ENCODE assay signal across 8 cellular contexts in genomic region chr3:196518999-196519737, GRCh38. TPM values are rescaled to one million over a fixed set of nuclear protein-coding genes. Genes with fewer than 3 reads are reported as not detected.
A peak's percentile ranks its signal among the peaks of the same experiment; 100 is the strongest.
DNase-seq lines count a peak whose midpoint lies in the region; ATAC-seq, FAIRE-seq and TF ChIP-seq lines count a peak whose summit lies in the region.
"Had no signal": no experiment of that assay in that cellular context is flagged by ENCODE, and none has a peak within 500 bp of the region (broad histone marks: within the 10 kb centered on the region; RNA-seq: fewer than 3 reads in every experiment).

No MANE protein-coding gene starts in this region.

- peak; percentile 88 for TF ChIP-seq RAD21 in HepG2 (CRISPR knock-in tag; IDR thresholded peaks at IDR 0.05)

- TF ChIP-seq POLR2A in breast epithelium (IDR thresholded peaks at IDR 0.05) (no peak), HepG2 (IDR thresholded peaks at IDR 0.05; ENCODE audit: insufficient read depth in 1 of 2, low read depth in 2 of 2, low read length in 2 of 2) (no peak)

- H3K9me3 ChIP-seq in breast epithelium (peaks cover 49 to 57% of the 10 kb centered on the region in 2 donors), HepG2 (ENCODE audit: low read length) (no peaks in the 10 kb centered on the region)

- peak; percentile 95 for FAIRE-seq in HepG2 (lab: Jason Lieb, UNC)

- H3K9ac ChIP-seq in HepG2 (ENCODE audit: insufficient read depth, low read depth, low read length) = peak overlapping the region; percentile 38; the same call in 1 of the 2 replicates

- no peak for TF ChIP-seq EP300 in HepG2 (IDR thresholded peaks at IDR 0.05; ENCODE audit: low read depth in 2 of 2, low read length in 2 of 2)
- TF ChIP-seq EP300 in HepG2 (CRISPR knock-in tag; IDR thresholded peaks at IDR 0.05; ENCODE audit: borderline replicate concordance) = no peak

- no peaks in the 10 kb centered on the region for H3K79me2 ChIP-seq in HepG2 (ENCODE audit: insufficient read depth, low read length)

- BruUV-seq in HepG2 (replicated peaks; lab: Mats Ljungman, UMichigan) = no TSS peak

- CTCF ChIA-PET in HepG2 (lab: Yijun Ruan, JAX; ENCODE audit: low intra/inter-chr PET ratio, low total read pairs) = interaction anchor here (1.1 to 3.4 kb wide), 4 partner anchors 33 to 493 kb away, joined by 4 to 28 read pairs (median 15); no protein-coding TSS in a partner anchor

- 5% methylated on average over 12 of the region's 12 CpGs for WGBS in HepG2 (ENCODE audit: low lambda C conversion rate)

- peak; percentile 96 for ATAC-seq in HepG2
- no peak for ATAC-seq in HG02884 (IDR thresholded peaks at IDR 0.05; ENCODE audit: unreplicated experiment)

- peak overlapping the region; percentile 84 for H2AFZ ChIP-seq in HepG2 (ENCODE audit: low read length)

- no peaks in the 10 kb centered on the region for H4K20me1 ChIP-seq in HepG2 (ENCODE audit: insufficient read depth, low read length)

- H3K27me3 ChIP-seq in breast epithelium (no peaks in the 10 kb centered on the region), HepG2 (ENCODE audit: control insufficient read depth in 1 of 2, insufficient read depth in 2 of 2, low read length in 2 of 2) (peaks cover 0 to 17% of the 10 kb centered on the region in 2 experiments; a peak in 2 of 5 replicates)
- H3K27me3 ChIP-seq: ascending aorta had no signal

- H3K36me3 ChIP-seq in breast epithelium = no peaks in the 10 kb centered on the region
- no peaks in the 10 kb centered on the region for H3K36me3 ChIP-seq in HepG2 (replicated peaks in 1 of 2; ENCODE audit: control insufficient read depth in 1 of 2, insufficient read depth in 2 of 2, low read length in 2 of 2)
- H3K36me3 ChIP-seq: ascending aorta had no signal

- TF ChIP-seq CTCF in LNCaP clone FGC (IDR thresholded peaks at IDR 0.05; ENCODE audit: control insufficient read depth, extremely low read depth, insufficient read depth) (peak; percentile 58), breast epithelium (IDR thresholded peaks at IDR 0.05) (peak in 2 of 3 donors; percentile 12 to 28), HepG2 (CRISPR knock-in tag; IDR thresholded peaks at IDR 0.05) (peak; percentile 92)

- in situ Hi-C loops in HepG2 (cut with HindIII; ENCODE audit: extremely low pct_ligation_motif_present, low pct_unique_long_range_greater_than_20kb) = loop anchor here (5.0 to 10.0 kb wide), 2 partner anchors 262 to 494 kb away; no protein-coding TSS in a partner anchor

- H3K4me1 ChIP-seq in breast epithelium (no peaks in the 10 kb centered on the region), HepG2 (ENCODE audit: insufficient read depth, low read length) (peaks cover 19% of the 10 kb centered on the region)
- H3K4me1 ChIP-seq: ascending aorta had no signal

- intact Hi-C loops in breast epithelium (cut with DNase I; ENCODE audit: low total_unique reads) (no loop called here), HepG2 (cut with micrococcal nuclease; ENCODE audit: unreplicated experiment) (loop anchor here (1.0 to 5.0 kb wide), 4 partner anchors 33 to 492 kb away; partner anchors contain the start of gene ZDHHC19)

- H3K4me3 ChIP-seq in LNCaP clone FGC (ENCODE audit: low read depth, low read length) (no peak overlapping the region), breast epithelium (no peak overlapping the region), HepG2 (replicated peaks in 1 of 3; ENCODE audit: insufficient read depth in 1 of 3, low read depth in 2 of 3, low read length in 3 of 3) (peak overlapping the region in 1 of 3 experiments; percentile 38; a peak in 2 of 6 replicates)
- H3K4me3 ChIP-seq: ascending aorta had no signal

- DNase-seq in ELR (ENCODE audit: low read depth) = peak; percentile 93
- peak; percentile 63 for DNase-seq in LNCaP clone FGC (ENCODE audit: low read depth)
- peak; percentile 16 for DNase-seq in T-helper 22 cell (ENCODE audit: low read depth)
- DNase-seq in breast epithelium (ENCODE audit: low spot score in 2 of 2) = no peak
- peak; percentile 82 for DNase-seq in HepG2 (ENCODE audit: low spot score)
- peak; percentile 41 for DNase-seq in superior temporal gyrus (ENCODE audit: extremely low spot score)

- POLR2A ChIA-PET in HepG2 (lab: Yijun Ruan, JAX) = interaction anchor here (1.5 kb wide), 1 partner anchor 497 kb away, joined by 3 read pairs; no protein-coding TSS in a partner anchor

- no peak overlapping the region for H3K27ac ChIP-seq in breast epithelium
- no peak overlapping the region for H3K27ac ChIP-seq in HepG2 (ENCODE audit: extremely low read length, insufficient read depth, low read length)
- H3K27ac ChIP-seq: ascending aorta had no signal

- peak overlapping the region; percentile 77 for H3K4me2 ChIP-seq in HepG2 (ENCODE audit: low read depth, low read length)

RNA-seq across cellular contexts. Expression of gene SMCO1, which starts 4.0 kb away (rescaled TPM):
- total RNA-seq in breast epithelium (not detected), HepG2 (2016; rRNA removed; fragmentation: Illumina TruSeq; extraction: Trizol) (not detected in 2 replicates)
- total RNA-seq in HepG2 (2016; cell fraction: cytosol; rRNA removed; fragmentation: Illumina TruSeq; extraction: Trizol; ENCODE audit: low read depth) = not detected in 2 replicates
- total RNA-seq in HepG2 (2016; cell fraction: insoluble cytoplasmic fraction; rRNA removed; fragmentation: Illumina TruSeq; extraction: Trizol) = not detected in 2 replicates
- total RNA-seq in HepG2 (2016; cell fraction: membrane; rRNA removed; fragmentation: Illumina TruSeq; extraction: Trizol) = not detected in 2 replicates
- not detected in 2 replicates for total RNA-seq in HepG2 (2016; cell fraction: nucleus; rRNA removed; fragmentation: Illumina TruSeq; extraction: Trizol)
- polyA plus RNA-seq in HepG2 (2011; rRNA removed) = not detected in 2 replicates
- polyA plus RNA-seq in HepG2 (2011; cell fraction: cytosol; rRNA removed) = not detected in 2 replicates
- not detected in 2 replicates for polyA plus RNA-seq in HepG2 (2011; cell fraction: nucleus; rRNA removed)
- polyA plus RNA-seq in HepG2 (2012) = not detected in 2 replicates
- not detected in 2 replicates for polyA plus RNA-seq in HepG2 (2016; cell fraction: cytosol; fragmentation: Illumina TruSeq; extraction: Trizol; ENCODE audit: low read depth)
- not detected in 2 replicates for polyA plus RNA-seq in HepG2 (2016; cell fraction: insoluble cytoplasmic fraction; fragmentation: Illumina TruSeq; extraction: Trizol; ENCODE audit: low read depth)
- not detected in 2 replicates for polyA plus RNA-seq in HepG2 (2016; cell fraction: membrane; fragmentation: Illumina TruSeq; extraction: Trizol; ENCODE audit: low read depth)
- not detected in 2 replicates for polyA plus RNA-seq in HepG2 (2016; cell fraction: nucleus; fragmentation: Illumina TruSeq; extraction: Trizol; ENCODE audit: insufficient read depth, low read depth)
- not detected in 2 replicates for polyA minus RNA-seq in HepG2 (2011; rRNA and poly(A)+ RNA removed; ENCODE audit: low replicate concordance)
- not detected in 2 replicates for polyA minus RNA-seq in HepG2 (2011; cell fraction: cytosol; rRNA and poly(A)+ RNA removed)
- not detected in 2 replicates for polyA minus RNA-seq in HepG2 (2011; cell fraction: nucleus; rRNA and poly(A)+ RNA removed)
- total RNA-seq: ascending aorta had no signal

RNA-seq across cellular contexts. Expression of gene RNF168, which starts 15.6 kb away (rescaled TPM):
- 10 to 100 TPM; 22.9 to 24.8 (median 24.3) TPM for total RNA-seq in breast epithelium
- total RNA-seq in HepG2 (2016; rRNA removed; fragmentation: Illumina TruSeq; extraction: Trizol) = 22.9 and 28.8 TPM in 2 replicates
- 4.0 and 5.2 TPM in 2 replicates for total RNA-seq in HepG2 (2016; cell fraction: cytosol; rRNA removed; fragmentation: Illumina TruSeq; extraction: Trizol; ENCODE audit: low read depth)
- total RNA-seq in HepG2 (2016; cell fraction: insoluble cytoplasmic fraction; rRNA removed; fragmentation: Illumina TruSeq; extraction: Trizol) = 22.6 and 28.8 TPM in 2 replicates
- 13.4 and 14.6 TPM in 2 replicates for total RNA-seq in HepG2 (2016; cell fraction: membrane; rRNA removed; fragmentation: Illumina TruSeq; extraction: Trizol)
- total RNA-seq in HepG2 (2016; cell fraction: nucleus; rRNA removed; fragmentation: Illumina TruSeq; extraction: Trizol) = 13.2 and 15.2 TPM in 2 replicates
- 3.4 and 3.7 TPM in 2 replicates for polyA plus RNA-seq in HepG2 (2011; rRNA removed)
- polyA plus RNA-seq in HepG2 (2011; cell fraction: cytosol; rRNA removed) = 2.5 and 3.1 TPM in 2 replicates
- polyA plus RNA-seq in HepG2 (2011; cell fraction: nucleus; rRNA removed) = 3.2 and 4.2 TPM in 2 replicates
- 7.6 TPM in 2 replicates for polyA plus RNA-seq in HepG2 (2012)
- polyA plus RNA-seq in HepG2 (2016; cell fraction: cytosol; fragmentation: Illumina TruSeq; extraction: Trizol; ENCODE audit: low read depth) = 1.6 and 2.0 TPM in 2 replicates
- 14.1 and 14.6 TPM in 2 replicates for polyA plus RNA-seq in HepG2 (2016; cell fraction: insoluble cytoplasmic fraction; fragmentation: Illumina TruSeq; extraction: Trizol; ENCODE audit: low read depth)
- polyA plus RNA-seq in HepG2 (2016; cell fraction: membrane; fragmentation: Illumina TruSeq; extraction: Trizol; ENCODE audit: low read depth) = 3.8 and 3.9 TPM in 2 replicates
- polyA plus RNA-seq in HepG2 (2016; cell fraction: nucleus; fragmentation: Illumina TruSeq; extraction: Trizol; ENCODE audit: insufficient read depth, low read depth) = 15.7 and 16.0 TPM in 2 replicates
- polyA minus RNA-seq in HepG2 (2011; rRNA and poly(A)+ RNA removed; ENCODE audit: low replicate concordance) = 15.5 and 55.3 TPM in 2 replicates
- polyA minus RNA-seq in HepG2 (2011; cell fraction: cytosol; rRNA and poly(A)+ RNA removed) = 12.5 and 16.7 TPM in 2 replicates
- 9.0 and 12.3 TPM in 2 replicates for polyA minus RNA-seq in HepG2 (2011; cell fraction: nucleus; rRNA and poly(A)+ RNA removed)

RNA-seq across cellular contexts. Expression of gene WDR53, which starts 49.2 kb away (rescaled TPM):
- 1 to 10 TPM; 4.9 to 8.2 (median 6.1) TPM for total RNA-seq in breast epithelium
- 7.7 and 16.4 TPM in 2 replicates for total RNA-seq in HepG2 (2016; rRNA removed; fragmentation: Illumina TruSeq; extraction: Trizol)
- 2.8 and 5.5 TPM in 2 replicates for total RNA-seq in HepG2 (2016; cell fraction: cytosol; rRNA removed; fragmentation: Illumina TruSeq; extraction: Trizol; ENCODE audit: low read depth)
- total RNA-seq in HepG2 (2016; cell fraction: insoluble cytoplasmic fraction; rRNA removed; fragmentation: Illumina TruSeq; extraction: Trizol) = 9.8 and 13.8 TPM in 2 replicates
- total RNA-seq in HepG2 (2016; cell fraction: membrane; rRNA removed; fragmentation: Illumina TruSeq; extraction: Trizol) = 6.5 and 7.9 TPM in 2 replicates
- total RNA-seq in HepG2 (2016; cell fraction: nucleus; rRNA removed; fragmentation: Illumina TruSeq; extraction: Trizol) = 5.2 and 7.0 TPM in 2 replicates
- 3.5 and 4.1 TPM in 2 replicates for polyA plus RNA-seq in HepG2 (2011; rRNA removed)
- polyA plus RNA-seq in HepG2 (2011; cell fraction: cytosol; rRNA removed) = 3.7 and 3.9 TPM in 2 replicates
- 2.9 and 3.9 TPM in 2 replicates for polyA plus RNA-seq in HepG2 (2011; cell fraction: nucleus; rRNA removed)
- polyA plus RNA-seq in HepG2 (2012) = 6.1 and 9.5 TPM in 2 replicates
- polyA plus RNA-seq in HepG2 (2016; cell fraction: cytosol; fragmentation: Illumina TruSeq; extraction: Trizol; ENCODE audit: low read depth) = 3.1 and 3.4 TPM in 2 replicates
- polyA plus RNA-seq in HepG2 (2016; cell fraction: insoluble cytoplasmic fraction; fragmentation: Illumina TruSeq; extraction: Trizol; ENCODE audit: low read depth) = 17.3 and 18.0 TPM in 2 replicates
- polyA plus RNA-seq in HepG2 (2016; cell fraction: membrane; fragmentation: Illumina TruSeq; extraction: Trizol; ENCODE audit: low read depth) = 5.2 and 5.5 TPM in 2 replicates
- 13.6 and 14.4 TPM in 2 replicates for polyA plus RNA-seq in HepG2 (2016; cell fraction: nucleus; fragmentation: Illumina TruSeq; extraction: Trizol; ENCODE audit: insufficient read depth, low read depth)
- 3.2 and 15.2 TPM in 2 replicates for polyA minus RNA-seq in HepG2 (2011; rRNA and poly(A)+ RNA removed; ENCODE audit: low replicate concordance)
- polyA minus RNA-seq in HepG2 (2011; cell fraction: cytosol; rRNA and poly(A)+ RNA removed) = 1.8 and 2.3 TPM in 2 replicates
- 2.1 and 4.0 TPM in 2 replicates for polyA minus RNA-seq in HepG2 (2011; cell fraction: nucleus; rRNA and poly(A)+ RNA removed)

RNA-seq across cellular contexts. Expression of gene FBXO45, which starts 49.3 kb away (rescaled TPM):
- total RNA-seq in breast epithelium (1 to 10 TPM; 5.6 to 7.6 (median 7.5) TPM), HepG2 (2016; rRNA removed; fragmentation: Illumina TruSeq; extraction: Trizol) (12.1 and 18.4 TPM in 2 replicates)
- 1.4 and 2.1 TPM in 2 replicates for total RNA-seq in HepG2 (2016; cell fraction: cytosol; rRNA removed; fragmentation: Illumina TruSeq; extraction: Trizol; ENCODE audit: low read depth)
- 12.2 and 16.6 TPM in 2 replicates for total RNA-seq in HepG2 (2016; cell fraction: insoluble cytoplasmic fraction; rRNA removed; fragmentation: Illumina TruSeq; extraction: Trizol)
- total RNA-seq in HepG2 (2016; cell fraction: membrane; rRNA removed; fragmentation: Illumina TruSeq; extraction: Trizol) = 9.5 and 10.4 TPM in 2 replicates
- 6.9 and 8.6 TPM in 2 replicates for total RNA-seq in HepG2 (2016; cell fraction: nucleus; rRNA removed; fragmentation: Illumina TruSeq; extraction: Trizol)
- polyA plus RNA-seq in HepG2 (2011; rRNA removed) = 4.9 and 7.0 TPM in 2 replicates
- 2.7 and 4.4 TPM in 2 replicates for polyA plus RNA-seq in HepG2 (2011; cell fraction: cytosol; rRNA removed)
- polyA plus RNA-seq in HepG2 (2011; cell fraction: nucleus; rRNA removed) = 1.4 and 1.7 TPM in 2 replicates
- 7.8 and 9.3 TPM in 2 replicates for polyA plus RNA-seq in HepG2 (2012)
- polyA plus RNA-seq in HepG2 (2016; cell fraction: cytosol; fragmentation: Illumina TruSeq; extraction: Trizol; ENCODE audit: low read depth) = 1.4 and 1.6 TPM in 2 replicates
- polyA plus RNA-seq in HepG2 (2016; cell fraction: insoluble cytoplasmic fraction; fragmentation: Illumina TruSeq; extraction: Trizol; ENCODE audit: low read depth) = 17.1 and 19.3 TPM in 2 replicates
- polyA plus RNA-seq in HepG2 (2016; cell fraction: membrane; fragmentation: Illumina TruSeq; extraction: Trizol; ENCODE audit: low read depth) = 7.4 and 8.0 TPM in 2 replicates
- polyA plus RNA-seq in HepG2 (2016; cell fraction: nucleus; fragmentation: Illumina TruSeq; extraction: Trizol; ENCODE audit: insufficient read depth, low read depth) = 8.4 and 9.2 TPM in 2 replicates
- 2.6 and 8.3 TPM in 2 replicates for polyA minus RNA-seq in HepG2 (2011; rRNA and poly(A)+ RNA removed; ENCODE audit: low replicate concordance)
- 4.6 and 5.3 TPM in 2 replicates for polyA minus RNA-seq in HepG2 (2011; cell fraction: cytosol; rRNA and poly(A)+ RNA removed)
- 4.2 and 4.5 TPM in 2 replicates for polyA minus RNA-seq in HepG2 (2011; cell fraction: nucleus; rRNA and poly(A)+ RNA removed)

Comparison
In these comparisons a context has a peak if more than half of its experiments do, and no peak if none do; other contexts are left out.
1. DNase-seq: peak in ELR (single experiment), LNCaP clone FGC (single experiment), T-helper 22 cell (single experiment), HepG2 (single experiment) and superior temporal gyrus (single experiment); none in breast epithelium (0 of 2).
2. CTCF ChIP-seq: peak in every context shown above with its lines; median percentile 92 in HepG2; 58 in LNCaP clone FGC; 20 in breast epithelium.